ENCODE assay signal across 24 cellular contexts in the genomic region with DNA sequence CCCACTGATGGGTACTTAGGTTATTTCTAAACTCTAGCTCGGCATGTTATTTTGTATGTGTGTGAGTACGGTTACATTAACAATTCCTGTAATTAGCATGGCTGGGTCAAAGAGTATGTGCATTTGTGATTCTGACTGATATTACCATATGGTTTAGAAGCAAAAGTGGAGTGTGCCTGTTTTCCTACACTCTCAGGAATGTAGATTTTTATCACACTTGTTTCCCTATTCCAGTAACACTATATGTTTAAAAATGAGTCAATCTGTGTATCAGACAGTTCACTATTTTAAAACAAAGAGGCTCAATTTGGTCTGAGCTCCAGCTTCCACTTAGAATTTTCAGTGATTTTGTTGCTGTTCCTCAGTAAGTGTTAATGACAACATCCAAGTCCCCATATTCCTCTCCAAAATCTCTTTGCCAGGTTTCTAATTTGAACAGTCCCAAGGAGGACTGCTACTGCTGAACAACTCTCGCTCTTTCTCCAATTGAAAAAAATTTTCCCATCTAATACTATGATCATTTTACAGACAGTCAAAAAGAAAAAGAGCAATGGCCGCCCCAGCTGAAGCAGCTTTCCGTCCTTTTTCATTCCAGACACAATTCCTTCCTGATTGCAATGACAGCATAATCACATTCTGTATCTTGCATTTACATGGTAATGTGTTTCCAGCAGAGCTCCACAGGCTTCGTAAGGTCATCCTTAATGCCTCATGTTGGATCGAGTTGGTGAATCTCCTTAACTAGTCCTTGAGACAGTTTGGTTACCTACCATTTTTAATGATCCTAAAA.
"Had no signal": no experiment of that assay in that cellular context is flagged by ENCODE, and none has a peak within 500 bp of the region (broad histone marks: within the 10 kb centered on the region; RNA-seq: fewer than 3 reads in every experiment).

No MANE protein-coding gene starts in this region.

- H3K4me1 ChIP-seq: gastrocnemius medialis, prostate gland, right atrium auricular region, sigmoid colon, stomach, thyroid gland had no signal

- H3K4me3 ChIP-seq: gastrocnemius medialis, lung, mucosa of descending colon, prostate gland, right atrium auricular region, sigmoid colon, stomach, thyroid gland had no signal

- FAIRE-seq: kidney had no signal

- H3K36me3 ChIP-seq: gastrocnemius medialis, prostate gland, sigmoid colon had no signal

- DNase-seq: cortex of kidney; foreskin fibroblast; gastrocnemius medialis; kidney; mucosa of descending colon; naive B cell; nucleus accumbens; sigmoid colon; stimulated activated CD4-positive, alpha-beta T cell treated with anti-CD3 and anti-CD28 coated beads, Interleukin-2, amount 100 ng/mL, for 24 hours; stimulated activated CD4-positive, alpha-beta T cell treated with anti-CD3 and anti-CD28 coated beads, Interleukin-4, amount 100 ng/mL, for 24 hours; stimulated activated naive CD4-positive, alpha-beta T cell treated with Interleukin-2 at 50 U/mL for 16 hours; stomach; thyroid gland had no signal

- H3K27ac ChIP-seq: epithelial cell of prostate, gastrocnemius medialis, prostate gland, right atrium auricular region, sigmoid colon, stomach, thyroid gland had no signal

- H3K27ac Mint-ChIP-seq: memory B cell; mesothelial cell of epicardium; naive B cell; nephron; stimulated activated effector memory CD8-positive, alpha-beta T cell treated with anti-CD3 and anti-CD28 coated beads, Interleukin-12 subunit alpha, Interleukin-12 subunit beta, amount 100 ng/mL, for 72 hours; type B pancreatic cell had no signal

- ATAC-seq: esophagus mucosa; gastrocnemius medialis; left lobe of liver; mucosa of descending colon; stimulated activated effector memory CD8-positive, alpha-beta T cell treated with anti-CD3 and anti-CD28 coated beads, Interleukin-12 subunit alpha, Interleukin-12 subunit beta, amount 100 ng/mL, for 72 hours had no signal

- H3K4me1 Mint-ChIP-seq: memory B cell, mesothelial cell of epicardium, naive B cell, nephron had no signal

- H3K9me3 ChIP-seq: gastrocnemius medialis, mucosa of descending colon, prostate gland, right atrium auricular region, sigmoid colon, stomach, thyroid gland had no signal

- H3K4me3 Mint-ChIP-seq: memory B cell; mesothelial cell of epicardium; naive B cell; nephron; stimulated activated effector memory CD8-positive, alpha-beta T cell treated with anti-CD3 and anti-CD28 coated beads, Interleukin-12 subunit alpha, Interleukin-12 subunit beta, amount 100 ng/mL, for 72 hours; type B pancreatic cell had no signal

- H3K27me3 Mint-ChIP-seq: memory B cell, naive B cell, type B pancreatic cell had no signal

- H3K27me3 ChIP-seq: gastrocnemius medialis, right atrium auricular region, sigmoid colon, stomach, thyroid gland had no signal

- H3K9me3 Mint-ChIP-seq: memory B cell; naive B cell; nephron; stimulated activated effector memory CD8-positive, alpha-beta T cell treated with anti-CD3 and anti-CD28 coated beads, Interleukin-12 subunit alpha, Interleukin-12 subunit beta, amount 100 ng/mL, for 72 hours; type B pancreatic cell had no signal
